ENCODE assay signal across 8 cellular contexts in the genomic region with DNA sequence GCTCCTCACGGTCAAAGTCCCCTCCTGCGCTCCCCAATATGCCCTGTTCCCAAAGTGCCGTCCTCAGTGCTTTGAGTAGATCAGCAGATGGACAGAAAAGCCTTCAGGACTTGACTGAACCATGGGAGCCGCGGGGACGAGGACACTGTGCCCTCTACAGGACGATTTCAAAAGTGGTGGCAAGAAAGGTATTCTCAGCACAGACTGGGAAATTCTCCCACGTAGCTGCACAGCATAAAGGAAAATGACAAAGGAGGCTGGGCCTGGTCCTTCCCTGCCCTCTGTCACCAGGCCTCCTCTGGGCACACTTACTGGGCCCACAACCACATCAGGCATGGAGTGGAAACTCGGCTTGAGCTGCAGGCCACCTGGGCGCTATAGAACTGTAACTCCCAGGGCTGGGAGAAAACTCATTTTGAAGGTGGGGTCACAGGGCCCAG. TPM values are rescaled to one million over a fixed set of nuclear protein-coding genes. Genes with fewer than 3 reads are reported as not detected.
DNase-seq lines count a peak whose midpoint lies in the region; ATAC-seq and TF ChIP-seq lines count a peak whose summit lies in the region.

No MANE protein-coding gene starts in this region.

- intact Hi-C loops in natural killer cell (cut with micrococcal nuclease) = loop anchor here (1.0 kb wide), 1 partner anchor 97 kb away; no protein-coding TSS in a partner anchor

- no peak for TF ChIP-seq POLR2A in erythroblast (IDR thresholded peaks at IDR 0.05; ENCODE audit: low read length)

- no peaks in the 10 kb centered on the region for H3K27me3 Mint-ChIP-seq in natural killer cell (ENCODE audit: low read depth in 2 of 2)

- no peaks in the 10 kb centered on the region for H3K9me3 Mint-ChIP-seq in natural killer cell

- no peaks in the 10 kb centered on the region for H3K36me3 Mint-ChIP-seq in natural killer cell

- TF ChIP-seq CTCF in natural killer cell (IDR thresholded peaks at IDR 0.05) = peak; percentile 73

- peak; percentile 76 for ATAC-seq in GM18861 (IDR thresholded peaks at IDR 0.05; ENCODE audit: unreplicated experiment)
- ATAC-seq in HG03097 (IDR thresholded peaks at IDR 0.05; ENCODE audit: low FRiP score, unreplicated experiment) = peak; percentile 57
- peak; percentile 71 to 99 (median 96) for ATAC-seq in natural killer cell

- no peak overlapping the region for H3K4me3 Mint-ChIP-seq in natural killer cell

- H3K4me1 Mint-ChIP-seq in natural killer cell = peaks cover 0 to 4% of the 10 kb centered on the region in 2 donors

- peak overlapping the region in 1 of 2 donors; percentile 55 for H3K27ac Mint-ChIP-seq in natural killer cell

- peak; percentile 59 to 60 for DNase-seq in AML-193 (lab: John Stamatoyannopoulos, UW)
- peak; percentile 80 for DNase-seq in NCI-H82 (lab: John Stamatoyannopoulos, UW)
- DNase-seq in activated CD8-positive, alpha-beta memory T cell treated with anti-CD3 and anti-CD28 coated beads, Interleukin-2, amount 50 U/mL, for 48 hours = peak; percentile 71
- peak; percentile 72 to 79 for DNase-seq in erythroblast (lab: John Stamatoyannopoulos, UW)
- peak; percentile 44 for DNase-seq in natural killer cell
- DNase-seq in superior temporal gyrus (ENCODE audit: extremely low spot score) = peak; percentile 78

RNA-seq across cellular contexts. Expression of a gene that starts 16.7 kb away (rescaled TPM):
- 10 to 100 TPM; 36.9 to 47.7 (median 39.8) TPM for total RNA-seq in natural killer cell

Comparison
In these comparisons a context has a peak if more than half of its experiments do, and no peak if none do; other contexts are left out.
1. Peak in every context shown above with its lines: DNase-seq and ATAC-seq.